1 cellular context compared by ENCODE assay signal in the genomic region with DNA sequence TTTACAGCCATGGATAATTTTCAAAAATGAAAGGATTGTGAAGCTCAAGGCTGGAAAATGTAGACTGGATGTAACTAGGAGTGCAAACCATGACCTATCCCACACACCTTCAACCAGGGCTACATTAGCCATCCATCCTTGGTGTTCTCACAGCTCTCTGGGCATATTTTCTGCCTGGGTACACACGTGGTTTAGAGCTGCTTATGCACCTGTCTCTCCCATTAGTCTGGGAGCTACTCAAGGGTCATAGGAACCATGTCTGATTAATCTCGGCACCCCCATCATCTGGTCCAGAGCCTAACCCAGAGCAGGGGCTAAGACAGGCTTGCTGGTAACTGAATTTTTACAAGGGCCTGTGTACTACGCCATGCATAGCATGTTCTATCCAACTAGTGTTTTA.
TF ChIP-seq lines count a peak whose summit lies in the region.

No MANE protein-coding gene starts in this region.

TF ChIP-seq in HCT116, 20 proteins besides CTCF, POLR2A, EP300 and RAD21:
- TF ChIP-seq EGR1 (IDR thresholded peaks at IDR 0.05; ENCODE audit: low read depth) (no peak), YY1 (IDR thresholded peaks at IDR 0.05; ENCODE audit: extremely low read depth, insufficient replicate concordance, low read depth, low read length) (no peak), POLR2AphosphoS5 (IDR thresholded peaks at IDR 0.05; ENCODE audit: low read depth, low read length) (no peak), EZH2 (IDR thresholded peaks at IDR 0.05) (no peak), ZFX (IDR thresholded peaks at IDR 0.05) (no peak), FOSL1 (IDR thresholded peaks at IDR 0.05; ENCODE audit: low read depth) (no peak), SP1 (IDR thresholded peaks at IDR 0.05; ENCODE audit: low read depth) (no peak), CBX3 (IDR thresholded peaks at IDR 0.05; ENCODE audit: low read depth) (no peak), CEBPB (IDR thresholded peaks at IDR 0.05; ENCODE audit: low read depth) (no peak), SIN3A (IDR thresholded peaks at IDR 0.05; ENCODE audit: low read depth) (no peak), JUND (IDR thresholded peaks at IDR 0.05) (no peak)
- TF ChIP-seq, protein P1, sequence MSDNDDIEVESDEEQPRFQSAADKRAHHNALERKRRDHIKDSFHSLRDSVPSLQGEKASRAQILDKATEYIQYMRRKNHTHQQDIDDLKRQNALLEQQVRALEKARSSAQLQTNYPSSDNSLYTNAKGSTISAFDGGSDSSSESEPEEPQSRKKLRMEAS (IDR thresholded peaks at IDR 0.05), result no peak
- TF ChIP-seq, protein P2, sequence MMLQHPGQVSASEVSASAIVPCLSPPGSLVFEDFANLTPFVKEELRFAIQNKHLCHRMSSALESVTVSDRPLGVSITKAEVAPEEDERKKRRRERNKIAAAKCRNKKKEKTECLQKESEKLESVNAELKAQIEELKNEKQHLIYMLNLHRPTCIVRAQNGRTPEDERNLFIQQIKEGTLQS (IDR thresholded peaks at IDR 0.05), result no peak
- TF ChIP-seq, protein P3, sequence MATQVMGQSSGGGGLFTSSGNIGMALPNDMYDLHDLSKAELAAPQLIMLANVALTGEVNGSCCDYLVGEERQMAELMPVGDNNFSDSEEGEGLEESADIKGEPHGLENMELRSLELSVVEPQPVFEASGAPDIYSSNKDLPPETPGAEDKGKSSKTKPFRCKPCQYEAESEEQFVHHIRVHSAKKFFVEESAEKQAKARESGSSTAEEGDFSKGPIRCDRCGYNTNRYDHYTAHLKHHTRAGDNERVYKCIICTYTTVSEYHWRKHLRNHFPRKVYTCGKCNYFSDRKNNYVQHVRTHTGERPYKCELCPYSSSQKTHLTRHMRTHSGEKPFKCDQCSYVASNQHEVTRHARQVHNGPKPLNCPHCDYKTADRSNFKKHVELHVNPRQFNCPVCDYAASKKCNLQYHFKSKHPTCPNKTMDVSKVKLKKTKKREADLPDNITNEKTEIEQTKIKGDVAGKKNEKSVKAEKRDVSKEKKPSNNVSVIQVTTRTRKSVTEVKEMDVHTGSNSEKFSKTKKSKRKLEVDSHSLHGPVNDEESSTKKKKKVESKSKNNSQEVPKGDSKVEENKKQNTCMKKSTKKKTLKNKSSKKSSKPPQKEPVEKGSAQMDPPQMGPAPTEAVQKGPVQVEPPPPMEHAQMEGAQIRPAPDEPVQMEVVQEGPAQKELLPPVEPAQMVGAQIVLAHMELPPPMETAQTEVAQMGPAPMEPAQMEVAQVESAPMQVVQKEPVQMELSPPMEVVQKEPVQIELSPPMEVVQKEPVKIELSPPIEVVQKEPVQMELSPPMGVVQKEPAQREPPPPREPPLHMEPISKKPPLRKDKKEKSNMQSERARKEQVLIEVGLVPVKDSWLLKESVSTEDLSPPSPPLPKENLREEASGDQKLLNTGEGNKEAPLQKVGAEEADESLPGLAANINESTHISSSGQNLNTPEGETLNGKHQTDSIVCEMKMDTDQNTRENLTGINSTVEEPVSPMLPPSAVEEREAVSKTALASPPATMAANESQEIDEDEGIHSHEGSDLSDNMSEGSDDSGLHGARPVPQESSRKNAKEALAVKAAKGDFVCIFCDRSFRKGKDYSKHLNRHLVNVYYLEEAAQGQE (IDR thresholded peaks at IDR 0.05; ENCODE audit: low read depth), result no peak
TF ChIP-seq in HCT116: peak in this region for 0.
